ENCODE assay signal across 8 cellular contexts in genomic region chr7:83976302-83976701, GRCh38.
DNase-seq lines count a peak whose midpoint lies in the region; ATAC-seq, FAIRE-seq and TF ChIP-seq lines count a peak whose summit lies in the region.

No MANE protein-coding gene starts in this region.

- peak; percentile 47 for FAIRE-seq in colon (lab: Jason Lieb, UNC)

- intact Hi-C loops in lower leg skin (cut with DNase I; ENCODE audit: low total_unique reads), result loop anchor here (10.0 kb wide), 1 partner anchor 1048 kb away; no protein-coding TSS in a partner anchor

- TF ChIP-seq POLR2A in lower leg skin (IDR thresholded peaks at IDR 0.05), result no peak

- H3K4me3 ChIP-seq in lower leg skin (ENCODE audit: low read depth, poor library complexity, severe bottlenecking), result no peak overlapping the region

- peak; percentile 32 for DNase-seq in DMS114 treated with DMSO at 0.1 percent for 48 hours (lab: John Stamatoyannopoulos, UW; ENCODE audit: unreplicated experiment)
- peak; percentile 8 for DNase-seq in NCI-H526 treated with DMSO at 0.1 percent for 48 hours (lab: John Stamatoyannopoulos, UW)
- DNase-seq in myocyte (ENCODE audit: low read depth), result peak; percentile 67
- no peak for DNase-seq in lower leg skin (ENCODE audit: low spot score in 2 of 2)

- ATAC-seq in GM19328 (IDR thresholded peaks at IDR 0.05; ENCODE audit: unreplicated experiment) (peak; percentile 81), HG03135 (IDR thresholded peaks at IDR 0.05; ENCODE audit: unreplicated experiment) (peak; percentile 93)
- no peak for ATAC-seq in activated CD4-positive, CD25-positive, alpha-beta regulatory T cell treated with anti-CD3 and anti-CD28 coated beads, Interleukin-2, amount 50 U/mL, for 24 hours

- TF ChIP-seq CTCF in lower leg skin (IDR thresholded peaks at IDR 0.05), result no peak

Comparison
In these comparisons a context has a peak if more than half of its experiments do, and no peak if none do; other contexts are left out.
1. DNase-seq: peak in DMS114 treated with DMSO at 0.1 percent for 48 hours (single experiment), NCI-H526 treated with DMSO at 0.1 percent for 48 hours (single experiment) and myocyte (single experiment); none in lower leg skin (0 of 2).
2. ATAC-seq: peak in GM19328 (single experiment) and HG03135 (single experiment); none in activated CD4-positive, CD25-positive, alpha-beta regulatory T cell treated with anti-CD3 and anti-CD28 coated beads, Interleukin-2, amount 50 U/mL, for 24 hours (0 of 2).